10 cellular contexts compared by ENCODE assay signal in genomic region chr1:110418729-110419128, GRCh38. TPM values are rescaled to one million over a fixed set of nuclear protein-coding genes. Genes with fewer than 3 reads are reported as not detected.
"Had no signal": no experiment of that assay in that cellular context is flagged by ENCODE, and none has a peak within 500 bp of the region (broad histone marks: within the 10 kb centered on the region; RNA-seq: fewer than 3 reads in every experiment).

No MANE protein-coding gene starts in this region.

- ATAC-seq: HepG2 had no signal

- H3K36me3 Mint-ChIP-seq: IgD-negative memory B cell had no signal

- DNase-seq: IMR-90, KBM-7, KG1 had no signal

- H3K4me2 ChIP-seq: KMS-11 had no signal

- H3K27ac Mint-ChIP-seq: IgD-negative memory B cell had no signal

- H3K9ac ChIP-seq: KMS-11 had no signal

- H3K27ac ChIP-seq: HL-60, KMS-11 had no signal

- FAIRE-seq: HepG2, HTR-8/SVneo had no signal

- H3K4me3 Mint-ChIP-seq: IgD-negative memory B cell had no signal

RNA-seq across cellular contexts. Expression of gene PROK1, which starts 32.2 kb away (rescaled TPM):
- total RNA-seq: HepG2, HT-29, HT1080, IMR-90 had no signal
- polyA plus RNA-seq: IgD-negative memory B cell, IMR-90 had no signal
